Comparison of ENCODE assay signal across 2 cellular contexts in the genomic region with DNA sequence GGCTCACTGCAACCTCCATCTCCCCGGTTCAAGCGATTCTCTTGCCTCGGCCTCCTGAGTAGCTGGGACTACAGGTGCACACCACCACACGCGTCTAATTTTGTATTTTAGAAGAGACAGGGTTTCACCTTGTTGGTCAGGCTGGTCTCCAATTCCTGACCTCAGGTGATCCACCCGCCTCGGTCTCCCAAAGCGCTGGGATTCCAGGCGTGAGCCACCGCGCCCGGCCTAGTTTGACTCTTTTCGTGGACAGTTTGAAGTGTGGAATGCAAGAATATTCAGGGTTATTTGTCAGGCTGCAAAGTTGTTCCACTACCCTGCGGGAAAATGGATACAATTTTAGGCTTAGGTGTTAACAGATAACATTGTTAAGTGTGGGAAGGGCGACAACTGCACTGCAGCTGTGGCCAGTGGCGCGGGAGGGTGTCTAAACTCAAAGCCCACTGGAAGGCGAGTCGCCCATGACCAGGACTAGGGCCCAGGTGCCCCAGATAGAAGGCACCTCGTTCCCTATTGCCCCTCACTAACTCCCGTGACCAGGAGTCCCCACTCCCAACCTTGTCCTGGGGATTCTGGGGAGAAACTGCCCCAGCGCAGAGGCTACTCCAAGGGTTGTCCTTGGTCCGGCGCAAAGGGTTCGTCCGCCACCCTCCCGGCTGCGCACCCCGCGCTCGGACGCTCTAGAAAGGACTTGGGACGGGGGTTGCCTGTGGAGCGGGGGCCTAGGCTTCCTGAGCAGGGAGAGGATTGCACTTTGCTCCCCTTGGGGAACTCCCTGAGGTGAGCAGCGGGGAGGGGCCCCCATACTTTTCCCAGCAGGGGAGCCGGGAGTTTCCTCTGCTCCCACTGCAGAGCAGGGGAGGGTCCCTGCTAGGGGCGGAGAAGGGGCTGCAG.
TF ChIP-seq lines count a peak whose summit lies in the region.

No MANE protein-coding gene starts in this region.

TF ChIP-seq in SK-N-SH, 30 proteins besides CTCF, POLR2A, EP300 and RAD21 (continued from another document):
- TF ChIP-seq, protein P1, sequence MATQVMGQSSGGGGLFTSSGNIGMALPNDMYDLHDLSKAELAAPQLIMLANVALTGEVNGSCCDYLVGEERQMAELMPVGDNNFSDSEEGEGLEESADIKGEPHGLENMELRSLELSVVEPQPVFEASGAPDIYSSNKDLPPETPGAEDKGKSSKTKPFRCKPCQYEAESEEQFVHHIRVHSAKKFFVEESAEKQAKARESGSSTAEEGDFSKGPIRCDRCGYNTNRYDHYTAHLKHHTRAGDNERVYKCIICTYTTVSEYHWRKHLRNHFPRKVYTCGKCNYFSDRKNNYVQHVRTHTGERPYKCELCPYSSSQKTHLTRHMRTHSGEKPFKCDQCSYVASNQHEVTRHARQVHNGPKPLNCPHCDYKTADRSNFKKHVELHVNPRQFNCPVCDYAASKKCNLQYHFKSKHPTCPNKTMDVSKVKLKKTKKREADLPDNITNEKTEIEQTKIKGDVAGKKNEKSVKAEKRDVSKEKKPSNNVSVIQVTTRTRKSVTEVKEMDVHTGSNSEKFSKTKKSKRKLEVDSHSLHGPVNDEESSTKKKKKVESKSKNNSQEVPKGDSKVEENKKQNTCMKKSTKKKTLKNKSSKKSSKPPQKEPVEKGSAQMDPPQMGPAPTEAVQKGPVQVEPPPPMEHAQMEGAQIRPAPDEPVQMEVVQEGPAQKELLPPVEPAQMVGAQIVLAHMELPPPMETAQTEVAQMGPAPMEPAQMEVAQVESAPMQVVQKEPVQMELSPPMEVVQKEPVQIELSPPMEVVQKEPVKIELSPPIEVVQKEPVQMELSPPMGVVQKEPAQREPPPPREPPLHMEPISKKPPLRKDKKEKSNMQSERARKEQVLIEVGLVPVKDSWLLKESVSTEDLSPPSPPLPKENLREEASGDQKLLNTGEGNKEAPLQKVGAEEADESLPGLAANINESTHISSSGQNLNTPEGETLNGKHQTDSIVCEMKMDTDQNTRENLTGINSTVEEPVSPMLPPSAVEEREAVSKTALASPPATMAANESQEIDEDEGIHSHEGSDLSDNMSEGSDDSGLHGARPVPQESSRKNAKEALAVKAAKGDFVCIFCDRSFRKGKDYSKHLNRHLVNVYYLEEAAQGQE (IDR thresholded peaks at IDR 0.05; ENCODE audit: low read depth, low read length): no peak
- TF ChIP-seq NRF1 (IDR thresholded peaks at IDR 0.05; ENCODE audit: low read depth, low read length) (no peak), TCF12 (IDR thresholded peaks at IDR 0.05) (no peak), JUND (IDR thresholded peaks at IDR 0.05) (no peak), YY1 (IDR thresholded peaks at IDR 0.05; ENCODE audit: low read depth) (no peak), FOSL2 (IDR thresholded peaks at IDR 0.05; ENCODE audit: borderline replicate concordance, low read depth) (no peak)
- TF ChIP-seq, protein P2, sequence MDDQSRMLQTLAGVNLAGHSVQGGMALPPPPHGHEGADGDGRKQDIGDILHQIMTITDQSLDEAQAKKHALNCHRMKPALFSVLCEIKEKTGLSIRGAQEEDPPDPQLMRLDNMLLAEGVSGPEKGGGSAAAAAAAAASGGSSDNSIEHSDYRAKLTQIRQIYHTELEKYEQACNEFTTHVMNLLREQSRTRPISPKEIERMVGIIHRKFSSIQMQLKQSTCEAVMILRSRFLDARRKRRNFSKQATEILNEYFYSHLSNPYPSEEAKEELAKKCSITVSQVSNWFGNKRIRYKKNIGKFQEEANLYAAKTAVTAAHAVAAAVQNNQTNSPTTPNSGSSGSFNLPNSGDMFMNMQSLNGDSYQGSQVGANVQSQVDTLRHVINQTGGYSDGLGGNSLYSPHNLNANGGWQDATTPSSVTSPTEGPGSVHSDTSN (IDR thresholded peaks at IDR 0.05): no peak

TF ChIP-seq in SK-N-SH treated with all-trans-retinoic acid at 6 μM for 48 hours, 23 proteins besides CTCF, POLR2A, EP300 and RAD21 (continued from another document):
- TF ChIP-seq, protein P3, sequence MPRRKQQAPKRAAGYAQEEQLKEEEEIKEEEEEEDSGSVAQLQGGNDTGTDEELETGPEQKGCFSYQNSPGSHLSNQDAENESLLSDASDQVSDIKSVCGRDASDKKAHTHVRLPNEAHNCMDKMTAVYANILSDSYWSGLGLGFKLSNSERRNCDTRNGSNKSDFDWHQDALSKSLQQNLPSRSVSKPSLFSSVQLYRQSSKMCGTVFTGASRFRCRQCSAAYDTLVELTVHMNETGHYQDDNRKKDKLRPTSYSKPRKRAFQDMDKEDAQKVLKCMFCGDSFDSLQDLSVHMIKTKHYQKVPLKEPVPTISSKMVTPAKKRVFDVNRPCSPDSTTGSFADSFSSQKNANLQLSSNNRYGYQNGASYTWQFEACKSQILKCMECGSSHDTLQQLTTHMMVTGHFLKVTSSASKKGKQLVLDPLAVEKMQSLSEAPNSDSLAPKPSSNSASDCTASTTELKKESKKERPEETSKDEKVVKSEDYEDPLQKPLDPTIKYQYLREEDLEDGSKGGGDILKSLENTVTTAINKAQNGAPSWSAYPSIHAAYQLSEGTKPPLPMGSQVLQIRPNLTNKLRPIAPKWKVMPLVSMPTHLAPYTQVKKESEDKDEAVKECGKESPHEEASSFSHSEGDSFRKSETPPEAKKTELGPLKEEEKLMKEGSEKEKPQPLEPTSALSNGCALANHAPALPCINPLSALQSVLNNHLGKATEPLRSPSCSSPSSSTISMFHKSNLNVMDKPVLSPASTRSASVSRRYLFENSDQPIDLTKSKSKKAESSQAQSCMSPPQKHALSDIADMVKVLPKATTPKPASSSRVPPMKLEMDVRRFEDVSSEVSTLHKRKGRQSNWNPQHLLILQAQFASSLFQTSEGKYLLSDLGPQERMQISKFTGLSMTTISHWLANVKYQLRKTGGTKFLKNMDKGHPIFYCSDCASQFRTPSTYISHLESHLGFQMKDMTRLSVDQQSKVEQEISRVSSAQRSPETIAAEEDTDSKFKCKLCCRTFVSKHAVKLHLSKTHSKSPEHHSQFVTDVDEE (CRISPR knock-in tag; IDR thresholded peaks at IDR 0.05): no peak
- TF ChIP-seq ZFP3 (CRISPR knock-in tag; IDR thresholded peaks at IDR 0.05): no peak
- no peak for TF ChIP-seq BACH2 (CRISPR knock-in tag; IDR thresholded peaks at IDR 0.05; ENCODE audit: borderline replicate concordance)
- TF ChIP-seq SNAI2 (CRISPR knock-in tag; IDR thresholded peaks at IDR 0.05): no peak
- no peak for TF ChIP-seq ZC3H10 (CRISPR knock-in tag; IDR thresholded peaks at IDR 0.05)
- TF ChIP-seq CSDC2 (CRISPR knock-in tag; IDR thresholded peaks at IDR 0.05): no peak
- no peak for TF ChIP-seq GLIS3 (CRISPR knock-in tag; IDR thresholded peaks at IDR 0.05)
